Comparison of ENCODE assay signal across 31 cellular contexts in the genomic region with DNA sequence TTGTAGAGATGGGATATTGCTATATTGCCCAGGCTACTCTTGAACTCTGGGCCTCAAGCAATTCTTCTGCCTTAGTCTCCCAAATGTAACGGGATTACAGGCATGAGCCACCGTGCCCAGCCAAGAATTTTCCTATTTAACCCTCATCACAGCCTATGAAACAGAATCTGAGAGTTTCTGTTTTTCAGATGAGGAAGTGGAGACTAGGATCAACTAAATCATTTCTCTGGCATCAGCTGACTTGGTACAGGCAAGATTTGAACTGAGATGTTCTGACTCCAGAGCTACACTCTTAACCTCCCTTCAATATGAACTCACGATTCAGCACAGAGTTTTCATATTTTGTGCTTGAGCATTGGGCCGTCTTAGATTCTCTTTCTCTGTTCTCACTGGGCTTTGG. TPM values are rescaled to one million over a fixed set of nuclear protein-coding genes. Genes with fewer than 3 reads are reported as not detected.
"Had no signal": no experiment of that assay in that cellular context is flagged by ENCODE, and none has a peak within 500 bp of the region (broad histone marks: within the 10 kb centered on the region; RNA-seq: fewer than 3 reads in every experiment).

No MANE protein-coding gene starts in this region.

- H3K4me3 Mint-ChIP-seq: activated CD4-positive, alpha-beta memory T cell treated with anti-CD3 and anti-CD28 coated beads, Interleukin-2, amount 10 ng/mL, durations not matched to agents 7 days and 5 days; activated CD4-positive, alpha-beta T cell treated with anti-CD3 and anti-CD28 coated beads, Interleukin-2, amount 10 ng/mL, durations not matched to agents 7 days and 5 days; activated naive CD8-positive, alpha-beta T cell treated with anti-CD3 and anti-CD28 coated beads for 36 hours; activated T-cell treated with anti-CD3 and anti-CD28 coated beads, Interleukin-2, amount 50 U/mL, for 24 hours; activated T-helper 17 cell treated with anti-CD3 and anti-CD28 coated beads, Interleukin-2, amount 50 U/mL, for 72 hours; brain; T-cell; T-helper 17 cell; T-helper 2 cell treated with Interferon-gamma antibody and Interleukin-4, amounts not matched to agents 5 μg/mL and 100 μg/mL, for 36 hours had no signal

- DNase-seq: activated CD4-positive, alpha-beta memory T cell treated with anti-CD3 and anti-CD28 coated beads, Interleukin-2, amount 10 ng/mL, durations not matched to agents 7 days and 5 days; activated CD4-positive, alpha-beta T cell treated with anti-CD3 and anti-CD28 coated beads for 1 hour; activated CD4-positive, alpha-beta T cell treated with anti-CD3 and anti-CD28 coated beads for 4 hours; activated CD4-positive, alpha-beta T cell treated with anti-CD3 and anti-CD28 coated beads, Interleukin-2, amount 10 ng/mL, durations not matched to agents 7 days and 5 days; activated CD4-positive, alpha-beta T cell treated with anti-CD3 and anti-CD28 coated beads, Interleukin-2, amount 50 U/mL, for 4 hours; activated CD8-positive, alpha-beta memory T cell treated with anti-CD3 and anti-CD28 coated beads, Interleukin-2, amount 50 U/mL, for 48 hours; activated effector memory CD4-positive, alpha-beta T cell treated with Interleukin-2 at 50 U/mL for 16 hours; activated gamma-delta T cell treated with Interleukin-2 at 50 U/mL for 16 hours; activated naive CD4-positive, alpha-beta T cell treated with anti-CD3 and anti-CD28 coated beads, Interleukin-2, amount 50 U/mL, for 16 hours; activated naive CD4-positive, alpha-beta T cell treated with Interleukin-2 at 50 U/mL for 16 hours; activated naive CD8-positive, alpha-beta T cell treated with anti-CD3 and anti-CD28 coated beads for 36 hours; activated T-cell treated with anti-CD3 and anti-CD28 coated beads for 4 hours; activated T-cell treated with anti-CD3 and anti-CD28 coated beads, Interleukin-2, amount 50 U/mL, for 24 hours; central memory CD4-positive, alpha-beta T cell; cerebellar nuclear complex; colonic mucosa; effector CD8-positive, alpha-beta T cell; foreskin fibroblast; head of caudate nucleus; T-cell; T-helper 17 cell; T1000 had no signal

- H3K27ac Mint-ChIP-seq: activated CD4-positive, alpha-beta memory T cell treated with anti-CD3 and anti-CD28 coated beads, Interleukin-2, amount 10 ng/mL, durations not matched to agents 7 days and 5 days; activated naive CD8-positive, alpha-beta T cell treated with anti-CD3 and anti-CD28 coated beads for 36 hours; activated T-helper 17 cell treated with anti-CD3 and anti-CD28 coated beads, Interleukin-2, amount 50 U/mL, for 72 hours; brain; T-cell; T-helper 17 cell; T-helper 2 cell treated with Interferon-gamma antibody and Interleukin-4, amounts not matched to agents 5 μg/mL and 100 μg/mL, for 36 hours had no signal

- H3K4me1 ChIP-seq: ascending aorta, breast epithelium, colonic mucosa had no signal

- H3K27ac ChIP-seq: ascending aorta, breast epithelium, cardiac muscle cell, colonic mucosa had no signal

- H3K27me3 ChIP-seq: ascending aorta, breast epithelium, cardiac muscle cell, colonic mucosa had no signal

- FAIRE-seq: endometrium, frontal cortex had no signal

- ATAC-seq: activated T-helper 17 cell treated with anti-CD3 and anti-CD28 coated beads, Interleukin-2, amount 50 U/mL, for 72 hours; esophagus mucosa; T-cell; T-helper 17 cell had no signal

- H3K27me3 Mint-ChIP-seq: activated CD4-positive, alpha-beta memory T cell treated with anti-CD3 and anti-CD28 coated beads, Interleukin-2, amount 10 ng/mL, durations not matched to agents 7 days and 5 days; activated CD4-positive, alpha-beta T cell treated with anti-CD3 and anti-CD28 coated beads, Interleukin-2, amount 10 ng/mL, durations not matched to agents 7 days and 5 days; activated naive CD8-positive, alpha-beta T cell treated with anti-CD3 and anti-CD28 coated beads for 36 hours; activated T-cell treated with anti-CD3 and anti-CD28 coated beads, Interleukin-2, amount 50 U/mL, for 24 hours; activated T-helper 17 cell treated with anti-CD3 and anti-CD28 coated beads, Interleukin-2, amount 50 U/mL, for 72 hours; brain; T-cell; T-helper 17 cell had no signal

- H3K4me3 ChIP-seq: ascending aorta, breast epithelium, cardiac muscle cell, colonic mucosa had no signal

RNA-seq across cellular contexts. Expression of a gene that starts 57.5 kb away (rescaled TPM):
- total RNA-seq: ascending aorta had no signal
- polyA plus RNA-seq: cardiac muscle cell had no signal
